21 cellular contexts compared by ENCODE assay signal in the genomic region with DNA sequence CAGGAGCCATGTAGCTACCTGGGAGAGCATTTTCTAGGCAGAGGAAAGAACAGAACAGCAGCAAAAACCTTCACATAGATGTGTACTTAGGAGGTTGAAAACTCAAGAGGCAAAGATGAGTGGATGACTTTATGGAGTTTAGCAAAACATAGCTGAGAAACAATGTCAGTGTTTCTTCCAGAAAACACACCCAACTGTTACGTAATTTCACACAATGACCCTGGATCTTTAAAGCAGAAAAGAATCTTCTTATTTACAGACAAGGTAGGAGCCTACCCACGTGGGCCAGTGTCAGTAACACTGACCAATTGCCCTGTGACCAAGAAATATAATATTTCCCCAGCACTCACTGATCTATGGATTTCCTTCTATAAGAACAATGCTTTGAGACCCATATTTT.
"Had no signal": no experiment of that assay in that cellular context is flagged by ENCODE, and none has a peak within 500 bp of the region (broad histone marks: within the 10 kb centered on the region; RNA-seq: fewer than 3 reads in every experiment).

No MANE protein-coding gene starts in this region.

- H3K4me1 Mint-ChIP-seq: naive B cell; neural crest cell; stimulated activated naive B cell treated with anti-CD40 and anti-IgM and Interleukin-4, amounts not matched to agents 10 μg/mL and 1 μg/mL and 100 μg/mL, for 72 hours had no signal

- ATAC-seq: activated T-cell treated with anti-CD3 and anti-CD28 coated beads, Interleukin-2, amount 50 U/mL, for 72 hours; body of pancreas; left lung; stimulated activated naive B cell treated with anti-CD40 and anti-IgM and Interleukin-4, amounts not matched to agents 10 μg/mL and 1 μg/mL and 100 μg/mL, for 72 hours; T-helper 17 cell had no signal

- H3K27me3 ChIP-seq: body of pancreas, dorsolateral prefrontal cortex, left lung, sigmoid colon had no signal

- H3K4me1 ChIP-seq: body of pancreas, spleen had no signal

- FAIRE-seq: colon, frontal cortex, kidney had no signal

- H3K27ac ChIP-seq: body of pancreas, dorsolateral prefrontal cortex, epithelial cell of prostate, left lung, sigmoid colon, spleen, VCaP had no signal

- H3K9me3 Mint-ChIP-seq: activated T-cell treated with anti-CD3 and anti-CD28 coated beads, Interleukin-2, amount 50 U/mL, for 72 hours; naive B cell; neural crest cell; stimulated activated naive B cell treated with anti-CD40 and anti-IgM and Interleukin-4, amounts not matched to agents 10 μg/mL and 1 μg/mL and 100 μg/mL, for 72 hours had no signal

- H3K27ac Mint-ChIP-seq: activated naive CD8-positive, alpha-beta T cell; activated T-cell treated with anti-CD3 and anti-CD28 coated beads, Interleukin-2, amount 50 U/mL, for 72 hours; naive B cell; stimulated activated naive B cell treated with anti-CD40 and anti-IgM and Interleukin-4, amounts not matched to agents 10 μg/mL and 1 μg/mL and 100 μg/mL, for 72 hours; T-helper 17 cell had no signal

- H3K36me3 Mint-ChIP-seq: naive B cell; stimulated activated naive B cell treated with anti-CD40 and anti-IgM and Interleukin-4, amounts not matched to agents 10 μg/mL and 1 μg/mL and 100 μg/mL, for 72 hours had no signal

- DNase-seq: activated CD4-positive, alpha-beta T cell treated with anti-CD3 and anti-CD28 coated beads for 1 hour; activated gamma-delta T cell; activated T-cell treated with anti-CD3 and anti-CD28 coated beads, Interleukin-2, amount 50 U/mL, for 72 hours; amygdala; body of pancreas; central memory CD4-positive, alpha-beta T cell; dorsolateral prefrontal cortex; kidney; left lung; naive B cell; sigmoid colon; spleen; stimulated activated CD4-positive, alpha-beta T cell treated with anti-CD3 and anti-CD28 coated beads, Interleukin-4, amount 100 ng/mL, for 4 hours; stimulated activated naive B cell treated with anti-CD40 and anti-IgM and Interleukin-4, amounts not matched to agents 10 μg/mL and 1 μg/mL and 100 μg/mL, for 72 hours; T-helper 17 cell had no signal

- H3K4me3 ChIP-seq: body of pancreas, dorsolateral prefrontal cortex, left lung, sigmoid colon, spleen had no signal

- H3K9me3 ChIP-seq: body of pancreas, left lung, sigmoid colon, spleen had no signal

- H3K4me3 Mint-ChIP-seq: activated naive CD8-positive, alpha-beta T cell; activated T-cell treated with anti-CD3 and anti-CD28 coated beads, Interleukin-2, amount 50 U/mL, for 72 hours; naive B cell; neural crest cell; stimulated activated naive B cell treated with anti-CD40 and anti-IgM and Interleukin-4, amounts not matched to agents 10 μg/mL and 1 μg/mL and 100 μg/mL, for 72 hours; T-helper 17 cell had no signal

- H3K36me3 ChIP-seq: left lung, sigmoid colon, spleen had no signal
